In genomic region chr11:44016129-44016528, GRCh38 we compare ENCODE assay signal across 1 cellular context.
TF ChIP-seq lines count a peak whose summit lies in the region.

No MANE protein-coding gene starts in this region.

TF ChIP-seq in WTC11, 78 proteins besides CTCF, POLR2A, EP300 and RAD21 (continued from another document):
- TF ChIP-seq ZNF532 (CRISPR knock-in tag; IDR thresholded peaks at IDR 0.05; ENCODE audit: borderline replicate concordance), result no peak
- TF ChIP-seq NFYB (CRISPR knock-in tag; conservative IDR thresholded peaks at IDR 0.05; ENCODE audit: low read depth), result no peak
- TF ChIP-seq PREB (CRISPR knock-in tag; IDR thresholded peaks at IDR 0.05; ENCODE audit: borderline replicate concordance), result no peak
- no peak for TF ChIP-seq ZBTB21 (CRISPR knock-in tag; IDR thresholded peaks at IDR 0.05; ENCODE audit: borderline replicate concordance)
